In the genomic region with DNA sequence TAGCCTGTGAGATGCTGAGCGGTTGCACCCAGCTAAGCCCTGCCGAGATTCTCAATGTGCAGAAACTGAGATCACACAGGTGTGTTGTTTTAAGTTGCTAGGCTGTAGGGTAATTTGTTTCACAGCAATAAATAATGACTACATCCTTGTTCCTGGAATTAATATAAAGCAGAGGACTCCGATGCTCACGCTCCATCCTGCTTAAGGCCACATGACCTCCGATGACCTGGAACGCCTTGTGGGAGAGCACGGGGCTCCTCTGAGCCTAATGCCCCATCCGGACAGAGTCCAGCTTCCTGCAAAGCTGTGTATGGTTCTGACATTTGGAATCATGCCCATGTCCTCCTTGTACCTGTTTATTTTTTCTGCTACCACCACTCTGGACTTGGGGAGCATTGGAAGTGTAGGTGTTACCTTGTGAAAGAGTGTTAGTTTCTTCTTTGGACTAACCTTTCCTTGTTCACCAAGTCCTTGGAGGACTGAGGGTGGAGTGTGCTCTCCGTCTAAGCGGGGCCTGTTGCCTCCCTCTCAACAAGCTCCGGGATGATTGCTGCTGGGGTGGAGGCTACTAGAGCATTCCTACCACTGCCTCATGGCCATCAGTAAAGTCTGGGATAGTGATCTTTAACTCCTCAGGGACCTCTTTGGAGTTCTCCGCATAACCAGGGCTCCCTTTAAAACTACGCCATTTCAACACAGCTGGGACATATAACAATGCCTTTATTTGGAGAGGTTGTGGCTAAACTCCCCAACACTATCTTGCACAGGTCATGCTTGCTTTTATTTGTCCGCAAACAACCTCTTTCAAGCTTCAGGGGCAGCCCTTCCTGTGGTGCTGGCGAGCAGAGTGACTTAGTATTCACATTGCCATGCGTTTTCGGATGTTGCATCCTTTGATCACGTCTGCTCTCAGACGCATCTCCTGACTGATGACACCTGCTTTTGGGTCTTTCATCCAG, we compare ENCODE assay signal across 1 cellular context.
TF ChIP-seq lines count a peak whose summit lies in the region.

No MANE protein-coding gene starts in this region.

TF ChIP-seq in HepG2, 621 proteins besides CTCF, POLR2A, EP300 and RAD21 (continued from another document and continues in another):
- TF ChIP-seq, protein P1, sequence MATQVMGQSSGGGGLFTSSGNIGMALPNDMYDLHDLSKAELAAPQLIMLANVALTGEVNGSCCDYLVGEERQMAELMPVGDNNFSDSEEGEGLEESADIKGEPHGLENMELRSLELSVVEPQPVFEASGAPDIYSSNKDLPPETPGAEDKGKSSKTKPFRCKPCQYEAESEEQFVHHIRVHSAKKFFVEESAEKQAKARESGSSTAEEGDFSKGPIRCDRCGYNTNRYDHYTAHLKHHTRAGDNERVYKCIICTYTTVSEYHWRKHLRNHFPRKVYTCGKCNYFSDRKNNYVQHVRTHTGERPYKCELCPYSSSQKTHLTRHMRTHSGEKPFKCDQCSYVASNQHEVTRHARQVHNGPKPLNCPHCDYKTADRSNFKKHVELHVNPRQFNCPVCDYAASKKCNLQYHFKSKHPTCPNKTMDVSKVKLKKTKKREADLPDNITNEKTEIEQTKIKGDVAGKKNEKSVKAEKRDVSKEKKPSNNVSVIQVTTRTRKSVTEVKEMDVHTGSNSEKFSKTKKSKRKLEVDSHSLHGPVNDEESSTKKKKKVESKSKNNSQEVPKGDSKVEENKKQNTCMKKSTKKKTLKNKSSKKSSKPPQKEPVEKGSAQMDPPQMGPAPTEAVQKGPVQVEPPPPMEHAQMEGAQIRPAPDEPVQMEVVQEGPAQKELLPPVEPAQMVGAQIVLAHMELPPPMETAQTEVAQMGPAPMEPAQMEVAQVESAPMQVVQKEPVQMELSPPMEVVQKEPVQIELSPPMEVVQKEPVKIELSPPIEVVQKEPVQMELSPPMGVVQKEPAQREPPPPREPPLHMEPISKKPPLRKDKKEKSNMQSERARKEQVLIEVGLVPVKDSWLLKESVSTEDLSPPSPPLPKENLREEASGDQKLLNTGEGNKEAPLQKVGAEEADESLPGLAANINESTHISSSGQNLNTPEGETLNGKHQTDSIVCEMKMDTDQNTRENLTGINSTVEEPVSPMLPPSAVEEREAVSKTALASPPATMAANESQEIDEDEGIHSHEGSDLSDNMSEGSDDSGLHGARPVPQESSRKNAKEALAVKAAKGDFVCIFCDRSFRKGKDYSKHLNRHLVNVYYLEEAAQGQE (IDR thresholded peaks at IDR 0.05; ENCODE audit: borderline replicate concordance in 1 of 2, low read depth in 1 of 2, low read length in 2 of 2): no peak
- TF ChIP-seq DMAP1 (CRISPR knock-in tag; IDR thresholded peaks at IDR 0.05) (0 out of 2 replicates have a peak, but pooled peaks have one; percentile 2), SRSF1 (optimal IDR thresholded peaks at IDR 0.05; ENCODE audit: low read depth, low read length) (no peak), NFIB (CRISPR knock-in tag; IDR thresholded peaks at IDR 0.05; ENCODE audit: borderline replicate concordance) (no peak), FOXO4 (CRISPR knock-in tag; conservative IDR thresholded peaks at IDR 0.05) (no peak), ZNF17 (CRISPR knock-in tag; IDR thresholded peaks at IDR 0.05) (no peak), NONO (IDR thresholded peaks at IDR 0.05) (no peak), NONO (CRISPR knock-in tag; conservative IDR thresholded peaks at IDR 0.05) (no peak), ZNF562 (CRISPR knock-in tag; IDR thresholded peaks at IDR 0.05; ENCODE audit: borderline replicate concordance) (no peak), NPAS2 (CRISPR knock-in tag; IDR thresholded peaks at IDR 0.05; ENCODE audit: borderline replicate concordance) (no peak), HNF4A (CRISPR knock-in tag; IDR thresholded peaks at IDR 0.05) (peak; percentile 81), ZNF549 (CRISPR knock-in tag; IDR thresholded peaks at IDR 0.05) (no peak), ATF1 (CRISPR knock-in tag; IDR thresholded peaks at IDR 0.05) (no peak), ZNF382 (CRISPR knock-in tag; IDR thresholded peaks at IDR 0.05; ENCODE audit: borderline replicate concordance) (no peak), U2AF2 (IDR thresholded peaks at IDR 0.05; ENCODE audit: low read depth, low read length) (no peak), STAT6 (CRISPR knock-in tag; IDR thresholded peaks at IDR 0.05; ENCODE audit: borderline replicate concordance) (no peak), RFX3 (CRISPR knock-in tag; IDR thresholded peaks at IDR 0.05) (no peak), KLF16 (CRISPR knock-in tag; IDR thresholded peaks at IDR 0.05) (0 out of 4 replicates have a peak, but pooled peaks of 1 of the 2 experiments have one; percentile 18), ZNF724P (CRISPR knock-in tag; IDR thresholded peaks at IDR 0.05; ENCODE audit: borderline replicate concordance) (no peak), HNRNPLL (IDR thresholded peaks at IDR 0.05; ENCODE audit: low read depth, low read length, poor library complexity, severe bottlenecking) (no peak), U2AF1 (optimal IDR thresholded peaks at IDR 0.05; ENCODE audit: low read depth, low read length) (no peak), ATF3 (CRISPR knock-in tag; IDR thresholded peaks at IDR 0.05) (no peak), ZNF616 (CRISPR knock-in tag; IDR thresholded peaks at IDR 0.05; ENCODE audit: low read depth) (no peak), ZNF761 (CRISPR knock-in tag; conservative IDR thresholded peaks at IDR 0.05) (no peak), CENPX (CRISPR knock-in tag; IDR thresholded peaks at IDR 0.05) (no peak), ZNF879 (CRISPR knock-in tag; IDR thresholded peaks at IDR 0.05) (0 out of 2 replicates have a peak, but pooled peaks have one; percentile 30), RARA (CRISPR knock-in tag; IDR thresholded peaks at IDR 0.05) (peak; percentile 85), PHF20 (CRISPR knock-in tag; IDR thresholded peaks at IDR 0.05) (no peak), SMARCC2 (IDR thresholded peaks at IDR 0.05) (no peak), POLR2AphosphoS2 (IDR thresholded peaks at IDR 0.05; ENCODE audit: low read depth, low read length) (no peak), MXI1 (IDR thresholded peaks at IDR 0.05; ENCODE audit: borderline replicate concordance, low read depth, low read length) (no peak; the same call in 2 of the 3 replicates), ZNF331 (CRISPR knock-in tag; IDR thresholded peaks at IDR 0.05) (peak; percentile 28; the same call in 1 of the 2 replicates), TRIM24 (CRISPR knock-in tag; IDR thresholded peaks at IDR 0.05) (no peak), ELF3 (CRISPR knock-in tag; IDR thresholded peaks at IDR 0.05) (peak; percentile 38; the same call in 1 of the 2 replicates), ZNF597 (CRISPR knock-in tag; IDR thresholded peaks at IDR 0.05) (no peak), TMF1 (CRISPR knock-in tag; IDR thresholded peaks at IDR 0.05; ENCODE audit: low read depth) (no peak), ZXDC (CRISPR knock-in tag; IDR thresholded peaks at IDR 0.05) (0 out of 2 replicates have a peak, but pooled peaks have one; percentile 0), SPEN (CRISPR knock-in tag; IDR thresholded peaks at IDR 0.05; ENCODE audit: low read depth) (no peak; the same call in 1 of the 2 replicates), ZNF772 (CRISPR knock-in tag; IDR thresholded peaks at IDR 0.05) (no peak)
- TF ChIP-seq, protein P2, sequence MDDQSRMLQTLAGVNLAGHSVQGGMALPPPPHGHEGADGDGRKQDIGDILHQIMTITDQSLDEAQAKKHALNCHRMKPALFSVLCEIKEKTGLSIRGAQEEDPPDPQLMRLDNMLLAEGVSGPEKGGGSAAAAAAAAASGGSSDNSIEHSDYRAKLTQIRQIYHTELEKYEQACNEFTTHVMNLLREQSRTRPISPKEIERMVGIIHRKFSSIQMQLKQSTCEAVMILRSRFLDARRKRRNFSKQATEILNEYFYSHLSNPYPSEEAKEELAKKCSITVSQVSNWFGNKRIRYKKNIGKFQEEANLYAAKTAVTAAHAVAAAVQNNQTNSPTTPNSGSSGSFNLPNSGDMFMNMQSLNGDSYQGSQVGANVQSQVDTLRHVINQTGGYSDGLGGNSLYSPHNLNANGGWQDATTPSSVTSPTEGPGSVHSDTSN (CRISPR knock-in tag; IDR thresholded peaks at IDR 0.05; ENCODE audit: borderline replicate concordance): no peak
- TF ChIP-seq, protein P3, sequence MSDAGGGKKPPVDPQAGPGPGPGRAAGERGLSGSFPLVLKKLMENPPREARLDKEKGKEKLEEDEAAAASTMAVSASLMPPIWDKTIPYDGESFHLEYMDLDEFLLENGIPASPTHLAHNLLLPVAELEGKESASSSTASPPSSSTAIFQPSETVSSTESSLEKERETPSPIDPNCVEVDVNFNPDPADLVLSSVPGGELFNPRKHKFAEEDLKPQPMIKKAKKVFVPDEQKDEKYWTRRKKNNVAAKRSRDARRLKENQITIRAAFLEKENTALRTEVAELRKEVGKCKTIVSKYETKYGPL (CRISPR knock-in tag; IDR thresholded peaks at IDR 0.05): no peak
- TF ChIP-seq, protein P4, sequence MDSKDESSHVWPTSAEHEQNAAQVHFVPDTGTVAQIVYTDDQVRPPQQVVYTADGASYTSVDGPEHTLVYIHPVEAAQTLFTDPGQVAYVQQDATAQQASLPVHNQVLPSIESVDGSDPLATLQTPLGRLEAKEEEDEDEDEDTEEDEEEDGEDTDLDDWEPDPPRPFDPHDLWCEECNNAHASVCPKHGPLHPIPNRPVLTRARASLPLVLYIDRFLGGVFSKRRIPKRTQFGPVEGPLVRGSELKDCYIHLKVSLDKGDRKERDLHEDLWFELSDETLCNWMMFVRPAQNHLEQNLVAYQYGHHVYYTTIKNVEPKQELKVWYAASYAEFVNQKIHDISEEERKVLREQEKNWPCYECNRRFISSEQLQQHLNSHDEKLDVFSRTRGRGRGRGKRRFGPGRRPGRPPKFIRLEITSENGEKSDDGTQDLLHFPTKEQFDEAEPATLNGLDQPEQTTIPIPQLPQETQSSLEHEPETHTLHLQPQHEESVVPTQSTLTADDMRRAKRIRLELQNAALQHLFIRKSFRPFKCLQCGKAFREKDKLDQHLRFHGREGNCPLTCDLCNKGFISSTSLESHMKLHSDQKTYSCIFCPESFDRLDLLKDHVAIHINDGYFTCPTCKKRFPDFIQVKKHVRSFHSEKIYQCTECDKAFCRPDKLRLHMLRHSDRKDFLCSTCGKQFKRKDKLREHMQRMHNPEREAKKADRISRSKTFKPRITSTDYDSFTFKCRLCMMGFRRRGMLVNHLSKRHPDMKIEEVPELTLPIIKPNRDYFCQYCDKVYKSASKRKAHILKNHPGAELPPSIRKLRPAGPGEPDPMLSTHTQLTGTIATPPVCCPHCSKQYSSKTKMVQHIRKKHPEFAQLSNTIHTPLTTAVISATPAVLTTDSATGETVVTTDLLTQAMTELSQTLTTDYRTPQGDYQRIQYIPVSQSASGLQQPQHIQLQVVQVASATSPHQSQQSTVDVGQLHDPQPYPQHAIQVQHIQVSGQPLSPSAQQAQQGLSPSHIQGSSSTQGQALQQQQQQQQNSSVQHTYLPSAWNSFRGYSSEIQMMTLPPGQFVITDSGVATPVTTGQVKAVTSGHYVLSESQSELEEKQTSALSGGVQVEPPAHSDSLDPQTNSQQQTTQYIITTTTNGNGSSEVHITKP (CRISPR knock-in tag; IDR thresholded peaks at IDR 0.05; ENCODE audit: low read depth): no peak
